In genomic region chr13:24209138-24209537, GRCh38 we compare ENCODE assay signal across 13 cellular contexts. TPM values are rescaled to one million over a fixed set of nuclear protein-coding genes. Genes with fewer than 3 reads are reported as not detected.
DNase-seq lines count a peak whose midpoint lies in the region; ATAC-seq, FAIRE-seq and TF ChIP-seq lines count a peak whose summit lies in the region.
"Had no signal": no experiment of that assay in that cellular context is flagged by ENCODE, and none has a peak within 500 bp of the region (broad histone marks: within the 10 kb centered on the region; RNA-seq: fewer than 3 reads in every experiment).

No MANE protein-coding gene starts in this region.

- no peak overlapping the region for H3K4me3 Mint-ChIP-seq in progenitor cell of endocrine pancreas (ENCODE audit: low read depth)
- H3K4me3 Mint-ChIP-seq: CD4-positive, alpha-beta memory T cell; IgD-negative memory B cell had no signal

- H3K79me2 ChIP-seq in HCT116 (ENCODE audit: insufficient read depth, low read length) (peaks cover 41% of the 10 kb centered on the region), HepG2 (ENCODE audit: insufficient read depth, low read length) (peaks cover 35% of the 10 kb centered on the region)

- H3K9me2 ChIP-seq in HCT116 (ENCODE audit: insufficient read depth), result no peaks in the 10 kb centered on the region

- no peak for ATAC-seq in HCT116
- ATAC-seq in HepG2, result no peak

- peaks cover 34% of the 10 kb centered on the region for H3K4me1 Mint-ChIP-seq in progenitor cell of endocrine pancreas (ENCODE audit: low read depth)

- intact Hi-C loops in HCT116 (cut with micrococcal nuclease) (no loop called here), HepG2 (cut with micrococcal nuclease; ENCODE audit: unreplicated experiment) (no loop called here), posterior cingulate gyrus (cut with DNase I) (no loop called here)

- BruUV-seq in HCT116 (replicated peaks; lab: Mats Ljungman, UMichigan) (no TSS peak), HepG2 (replicated peaks; lab: Mats Ljungman, UMichigan) (no TSS peak)

- no peak overlapping the region for H3K4me3 ChIP-seq in HCT116 (replicated peaks in 1 of 2; ENCODE audit: low read depth in 1 of 2, low read length in 2 of 2)
- H3K4me3 ChIP-seq in HepG2 (replicated peaks in 1 of 3; ENCODE audit: insufficient read depth in 1 of 3, low read depth in 2 of 3, low read length in 3 of 3), result no peak overlapping the region

- H3K9ac ChIP-seq in HCT116 (ENCODE audit: low read length) (no peak overlapping the region), HepG2 (ENCODE audit: insufficient read depth, low read depth, low read length) (no peak overlapping the region)
- H3K9ac ChIP-seq: KMS-11 had no signal

- no peaks in the 10 kb centered on the region for H3K9me3 ChIP-seq in HCT116 (ENCODE audit: control insufficient read depth in 1 of 2, insufficient read depth in 1 of 2, low read depth in 1 of 2, low read length in 2 of 2)
- no peaks in the 10 kb centered on the region for H3K9me3 ChIP-seq in HepG2 (ENCODE audit: low read length)

- peaks cover 3% of the 10 kb centered on the region for H3K27me3 Mint-ChIP-seq in progenitor cell of endocrine pancreas

- 96% methylated on average over 5 of the region's 5 CpGs for WGBS in HepG2 (ENCODE audit: low lambda C conversion rate)

- POLR2A ChIA-PET in HCT116 (lab: Charles Lee) (no interaction called here), HepG2 (lab: Yijun Ruan, JAX) (no interaction called here)

- no peak overlapping the region for H3K27ac ChIP-seq in HCT116 (ENCODE audit: low read depth, low read length)
- no peak overlapping the region for H3K27ac ChIP-seq in HepG2 (ENCODE audit: extremely low read length, insufficient read depth, low read length)
- H3K27ac ChIP-seq: KMS-11 had no signal

- CTCF ChIA-PET in HCT116 (lab: Charles Lee) (no interaction called here), HepG2 (lab: Yijun Ruan, JAX; ENCODE audit: low intra/inter-chr PET ratio, low total read pairs) (no interaction called here)

- peaks cover 15% of the 10 kb centered on the region for H3K9me3 Mint-ChIP-seq in progenitor cell of endocrine pancreas (ENCODE audit: low read depth)
- H3K9me3 Mint-ChIP-seq: IgD-negative memory B cell had no signal

- FAIRE-seq in HepG2 (lab: Jason Lieb, UNC), result no peak
- FAIRE-seq: D721Med, GM19239 had no signal

- TF ChIP-seq POLR2A in HCT116 (IDR thresholded peaks at IDR 0.05; ENCODE audit: borderline replicate concordance, extremely low read depth, insufficient read depth, insufficient read length), result no peak
- no peak for TF ChIP-seq POLR2A in HepG2 (IDR thresholded peaks at IDR 0.05; ENCODE audit: insufficient read depth in 1 of 2, low read depth in 2 of 2, low read length in 2 of 2)

- in situ Hi-C loops in HepG2 (cut with HindIII; ENCODE audit: extremely low pct_ligation_motif_present, low pct_unique_long_range_greater_than_20kb), result no loop called here

- H3K4me1 ChIP-seq in HCT116 (ENCODE audit: control insufficient read depth in 1 of 2, insufficient read depth in 2 of 2, low read length in 2 of 2), result peaks cover 9 to 17% of the 10 kb centered on the region in 2 experiments
- H3K4me1 ChIP-seq in HepG2 (ENCODE audit: insufficient read depth, low read length), result peaks cover 24% of the 10 kb centered on the region

- RAD21 ChIA-PET in HCT116 (lab: Charles Lee; ENCODE audit: low non-redundant PET in 1 of 2, low total read pairs in 2 of 2, uncharacterized antibody in 2 of 2, unreplicated experiment in 2 of 2), result no interaction called here

- H3K4me2 ChIP-seq in HCT116 (ENCODE audit: low read length), result 0 out of 2 replicates have a peak overlapping the region, but pooled peaks have one; percentile 47
- no peak overlapping the region for H3K4me2 ChIP-seq in HepG2 (ENCODE audit: low read depth, low read length)
- H3K4me2 ChIP-seq: KMS-11 had no signal

- TF ChIP-seq CTCF in HCT116 (IDR thresholded peaks at IDR 0.05 in 2 of 3, conservative IDR thresholded peaks at IDR 0.05 in 1 of 3; ENCODE audit: borderline replicate concordance in 1 of 3, insufficient read depth in 1 of 3, low read depth in 2 of 3, low read length in 2 of 3) (no peak), HepG2 (CRISPR knock-in tag; IDR thresholded peaks at IDR 0.05) (no peak), progenitor cell of endocrine pancreas (IDR thresholded peaks at IDR 0.05; ENCODE audit: unreplicated experiment) (no peak)

- peaks cover 9% of the 10 kb centered on the region for H3K36me3 Mint-ChIP-seq in progenitor cell of endocrine pancreas (ENCODE audit: insufficient read depth)
- H3K36me3 Mint-ChIP-seq: CD4-positive, alpha-beta memory T cell; IgD-negative memory B cell had no signal

- no peaks in the 10 kb centered on the region for H3K27me3 ChIP-seq in HCT116 (ENCODE audit: insufficient read depth, low read length)
- H3K27me3 ChIP-seq in HepG2 (ENCODE audit: control insufficient read depth in 1 of 2, insufficient read depth in 2 of 2, low read length in 2 of 2), result no peaks in the 10 kb centered on the region; a peak in 1 of 5 replicates

- no peaks in the 10 kb centered on the region for H3K36me3 ChIP-seq in HCT116 (ENCODE audit: control insufficient read depth in 1 of 2, insufficient read depth in 2 of 2, low read length in 2 of 2)
- H3K36me3 ChIP-seq in HepG2 (replicated peaks in 1 of 2; ENCODE audit: control insufficient read depth in 1 of 2, insufficient read depth in 2 of 2, low read length in 2 of 2), result no peaks in the 10 kb centered on the region

- H3K27ac Mint-ChIP-seq in progenitor cell of endocrine pancreas, result peak overlapping the region; percentile 35
- H3K27ac Mint-ChIP-seq: CD4-positive, alpha-beta memory T cell; IgD-negative memory B cell had no signal

- DNase-seq in HCT116 (ENCODE audit: low read depth, low spot score), result no peak
- DNase-seq in HepG2 (ENCODE audit: low spot score), result no peak
- no peak for DNase-seq in progenitor cell of endocrine pancreas (ENCODE audit: low spot score, unreplicated experiment)
- no peak for DNase-seq in superior temporal gyrus (ENCODE audit: extremely low spot score)
- DNase-seq in activated CD4-positive, CD25-positive, alpha-beta regulatory T cell (lab: John Stamatoyannopoulos, UW), result no peak
- DNase-seq in posterior cingulate gyrus, result no peak
- DNase-seq: CD4-positive, alpha-beta memory T cell; DMS153; GF-D8 had no signal

- TF ChIP-seq RAD21 in HCT116 (IDR thresholded peaks at IDR 0.05; ENCODE audit: low read depth), result no peak
- TF ChIP-seq RAD21 in HepG2 (CRISPR knock-in tag; IDR thresholded peaks at IDR 0.05), result no peak

- H4K20me1 ChIP-seq in HCT116 (ENCODE audit: insufficient read depth) (no peaks in the 10 kb centered on the region), HepG2 (ENCODE audit: insufficient read depth, low read length) (no peaks in the 10 kb centered on the region)

- TF ChIP-seq EP300 in HepG2 (IDR thresholded peaks at IDR 0.05; ENCODE audit: low read depth in 2 of 2, low read length in 2 of 2), result no peak
- no peak for TF ChIP-seq EP300 in HepG2 (CRISPR knock-in tag; IDR thresholded peaks at IDR 0.05; ENCODE audit: borderline replicate concordance)

- H2AFZ ChIP-seq in HCT116 (ENCODE audit: low read depth, low read length, poor library complexity, severe bottlenecking), result no peak overlapping the region
- no peak overlapping the region for H2AFZ ChIP-seq in HepG2 (ENCODE audit: low read length)

TF ChIP-seq in HepG2, 621 proteins besides CTCF, POLR2A, EP300 and RAD21:
- peak; percentile 73 for TF ChIP-seq MAFF (IDR thresholded peaks at IDR 0.05; ENCODE audit: low read depth, low read length)
- no peak for TF ChIP-seq FOXP4 (CRISPR knock-in tag; IDR thresholded peaks at IDR 0.05)
- peak; percentile 37 to 89; a peak in 2 of 4 replicates for TF ChIP-seq MAFK (conservative IDR thresholded peaks at IDR 0.05 in 1 of 2, IDR thresholded peaks at IDR 0.05 in 1 of 2; ENCODE audit: low read length in 2 of 2)

RNA-seq across cellular contexts. Expression of gene SPATA13, which starts 48.6 kb away (rescaled TPM):
- total RNA-seq in HCT116 (2021; ENCODE audit: unreplicated experiment) (21.4 TPM), HepG2 (2016; rRNA removed; fragmentation: Illumina TruSeq; extraction: Trizol) (11.3 and 13.7 TPM in 2 replicates), progenitor cell of endocrine pancreas (32.5 and 35.8 TPM in 2 replicates)
- polyA plus RNA-seq in HCT116 (2012), result 7.3 and 8.0 TPM in 2 replicates
- 11.8 and 12.8 TPM in 2 replicates for total RNA-seq in HepG2 (2016; cell fraction: cytosol; rRNA removed; fragmentation: Illumina TruSeq; extraction: Trizol; ENCODE audit: low read depth)
- 10.7 and 11.9 TPM in 2 replicates for total RNA-seq in HepG2 (2016; cell fraction: insoluble cytoplasmic fraction; rRNA removed; fragmentation: Illumina TruSeq; extraction: Trizol)
- 14.0 and 14.4 TPM in 2 replicates for total RNA-seq in HepG2 (2016; cell fraction: membrane; rRNA removed; fragmentation: Illumina TruSeq; extraction: Trizol)
- 14.8 and 20.6 TPM in 2 replicates for total RNA-seq in HepG2 (2016; cell fraction: nucleus; rRNA removed; fragmentation: Illumina TruSeq; extraction: Trizol)
- polyA plus RNA-seq in HepG2 (2011; rRNA removed), result 11.9 and 14.2 TPM in 2 replicates
- polyA plus RNA-seq in HepG2 (2011; cell fraction: cytosol; rRNA removed), result 7.6 and 7.8 TPM in 2 replicates
- polyA plus RNA-seq in HepG2 (2011; cell fraction: nucleus; rRNA removed), result 16.9 and 19.6 TPM in 2 replicates
- polyA plus RNA-seq in HepG2 (2012), result 9.0 and 12.6 TPM in 2 replicates
- polyA plus RNA-seq in HepG2 (2016; cell fraction: cytosol; fragmentation: Illumina TruSeq; extraction: Trizol; ENCODE audit: low read depth), result 0.14 and 0.44 TPM in 2 replicates
- 8.3 and 9.4 TPM in 2 replicates for polyA plus RNA-seq in HepG2 (2016; cell fraction: insoluble cytoplasmic fraction; fragmentation: Illumina TruSeq; extraction: Trizol; ENCODE audit: low read depth)
- polyA plus RNA-seq in HepG2 (2016; cell fraction: membrane; fragmentation: Illumina TruSeq; extraction: Trizol; ENCODE audit: low read depth), result 1.0 and 1.1 TPM in 2 replicates
- 19.2 and 24.3 TPM in 2 replicates for polyA plus RNA-seq in HepG2 (2016; cell fraction: nucleus; fragmentation: Illumina TruSeq; extraction: Trizol; ENCODE audit: insufficient read depth, low read depth)
- 7.6 and 24.7 TPM in 2 replicates for polyA minus RNA-seq in HepG2 (2011; rRNA and poly(A)+ RNA removed; ENCODE audit: low replicate concordance)
- 12.2 and 13.8 TPM in 2 replicates for polyA minus RNA-seq in HepG2 (2011; cell fraction: cytosol; rRNA and poly(A)+ RNA removed)
- 33.6 and 33.8 TPM in 2 replicates for polyA minus RNA-seq in HepG2 (2011; cell fraction: nucleus; rRNA and poly(A)+ RNA removed)
